In the genomic region with DNA sequence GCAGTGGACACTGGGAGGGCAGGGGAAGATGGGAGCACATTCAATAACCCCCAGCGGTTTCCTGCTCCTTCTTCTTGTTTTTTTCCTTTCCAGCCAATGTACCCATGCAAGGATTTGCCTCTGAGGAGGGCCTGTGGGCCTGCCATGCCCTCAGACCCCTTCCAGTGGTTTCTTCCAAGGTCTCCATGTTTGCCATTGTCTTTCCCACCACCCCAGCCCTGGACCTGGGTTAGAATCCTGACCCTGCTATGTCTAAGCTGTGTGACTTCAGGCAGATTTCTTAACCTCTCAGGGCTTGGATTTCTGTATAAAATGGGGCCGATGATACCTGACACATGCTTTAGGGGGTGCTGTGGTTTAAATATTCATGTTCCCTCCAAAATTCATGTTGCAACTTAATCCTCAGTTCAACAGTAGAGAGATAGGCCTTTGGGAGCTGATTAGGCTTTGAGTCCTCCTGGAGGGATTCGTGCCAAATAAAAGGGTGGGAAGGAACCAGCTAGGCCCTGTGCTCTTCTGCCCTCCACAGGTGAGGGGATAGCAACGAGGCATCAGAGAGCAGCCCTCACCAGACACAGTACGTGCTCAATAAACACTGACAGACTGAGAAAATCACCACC, we compare ENCODE assay signal across 9 cellular contexts. TPM values are rescaled to one million over a fixed set of nuclear protein-coding genes. Genes with fewer than 3 reads are reported as not detected.
DNase-seq lines count a peak whose midpoint lies in the region; ATAC-seq and TF ChIP-seq lines count a peak whose summit lies in the region.
"Had no signal": no experiment of that assay in that cellular context is flagged by ENCODE, and none has a peak within 500 bp of the region (broad histone marks: within the 10 kb centered on the region; RNA-seq: fewer than 3 reads in every experiment).

No MANE protein-coding gene starts in this region.

- H2BK5ac ChIP-seq in mesenchymal stem cell (ENCODE audit: low read depth, low read length, poor library complexity, severe bottlenecking): no peak overlapping the region

- TF ChIP-seq CTCF in LNCAP (IDR thresholded peaks at IDR 0.05) (0 out of 2 replicates have a peak, but pooled peaks have one; percentile 24), astrocyte of the cerebellum (IDR thresholded peaks at IDR 0.05; ENCODE audit: low read depth, low read length, missing control alignments) (peak; percentile 45)

- peaks cover 7% of the 10 kb centered on the region for H3K4me1 ChIP-seq in mesenchymal stem cell (ENCODE audit: control insufficient read depth, insufficient read depth, low read depth, low read length)

- H3K4me3 ChIP-seq in astrocyte of the cerebellum (ENCODE audit: low read depth, low read length) (no peak overlapping the region), mesenchymal stem cell (ENCODE audit: insufficient read depth in 1 of 2, low read depth in 1 of 2, low read length in 2 of 2) (no peak overlapping the region)

- no peak overlapping the region for H3K14ac ChIP-seq in mesenchymal stem cell (ENCODE audit: low read length in 2 of 2)

- no peak for ATAC-seq in GM19463 (IDR thresholded peaks at IDR 0.05; ENCODE audit: unreplicated experiment)
- ATAC-seq in HG02610 (IDR thresholded peaks at IDR 0.05; ENCODE audit: unreplicated experiment): no peak

- DNase-seq in EL (peak; percentile 62), astrocyte of the cerebellum (ENCODE audit: low read depth) (no peak), mesenchymal stem cell (peak; percentile 54), NCI-H146 (lab: John Stamatoyannopoulos, UW) (no peak), hepatic stellate cell (ENCODE audit: low spot score) (no peak)
- DNase-seq: NCI-H1417 had no signal

- in situ Hi-C loops in astrocyte of the cerebellum (cut with HindIII; ENCODE audit: low sequenced_read_pairs): no loop called here

- H2BK15ac ChIP-seq in mesenchymal stem cell (ENCODE audit: low read depth, poor library complexity, severe bottlenecking): no peak overlapping the region

- H3K27ac ChIP-seq in mesenchymal stem cell (ENCODE audit: low read length, poor library complexity, severe bottlenecking): no peak overlapping the region

- H4K91ac ChIP-seq in mesenchymal stem cell (ENCODE audit: low read length): no peak overlapping the region

- no peaks in the 10 kb centered on the region for H3K27me3 ChIP-seq in mesenchymal stem cell (ENCODE audit: control insufficient read depth in 1 of 2, insufficient read depth in 1 of 2, low read length in 2 of 2)

- no peak overlapping the region for H3K9ac ChIP-seq in mesenchymal stem cell (ENCODE audit: low read length)

- no peak overlapping the region for H2AK5ac ChIP-seq in mesenchymal stem cell (ENCODE audit: low read length, severe bottlenecking)

- no peaks in the 10 kb centered on the region for H3K36me3 ChIP-seq in mesenchymal stem cell (ENCODE audit: control insufficient read depth in 1 of 2, insufficient read depth in 2 of 2, low read depth in 1 of 2, low read length in 2 of 2)

- no peak overlapping the region for H3K4me2 ChIP-seq in mesenchymal stem cell (ENCODE audit: low read length, poor library complexity, severe bottlenecking)

- 74% methylated on average over 3 of the region's 5 CpGs for WGBS in mesenchymal stem cell

- no peaks in the 10 kb centered on the region for H3K79me1 ChIP-seq in mesenchymal stem cell (replicated peaks; ENCODE audit: low read length, poor library complexity, severe bottlenecking)

- peak overlapping the region in 1 of 2 experiments; percentile 2 for H3K4ac ChIP-seq in mesenchymal stem cell (ENCODE audit: low read depth in 1 of 2, low read length in 2 of 2)

- no peaks in the 10 kb centered on the region for H3K9me3 ChIP-seq in mesenchymal stem cell (ENCODE audit: control insufficient read depth, low read length)

- peak overlapping the region in 1 of 2 experiments; percentile 29 for H2BK12ac ChIP-seq in mesenchymal stem cell (ENCODE audit: low read length in 2 of 2)

- no peak overlapping the region for H4K8ac ChIP-seq in mesenchymal stem cell (ENCODE audit: low read length)

- H2BK120ac ChIP-seq in mesenchymal stem cell (ENCODE audit: low read depth, low read length): no peak overlapping the region

- peak overlapping the region in 1 of 2 experiments; percentile 59 for H3K18ac ChIP-seq in mesenchymal stem cell (ENCODE audit: low read depth in 1 of 2, low read length in 2 of 2)

- no peak overlapping the region for H3K23ac ChIP-seq in mesenchymal stem cell (ENCODE audit: low read length in 2 of 2)

- no peak overlapping the region for H2AFZ ChIP-seq in mesenchymal stem cell (ENCODE audit: low read depth, low read length)

RNA-seq across cellular contexts. Expression of a gene that starts 46.3 kb away (rescaled TPM):
- 55.8 TPM for polyA plus RNA-seq in mesenchymal stem cell (2013, experiment 1 of 2)
- 47.9 TPM for polyA plus RNA-seq in mesenchymal stem cell (2013, experiment 2 of 2)

Comparison
In these comparisons a context has a peak if more than half of its experiments do, and no peak if none do; other contexts are left out.
1. DNase-seq: peak in EL (single experiment) and mesenchymal stem cell (single experiment); none in astrocyte of the cerebellum (single experiment), NCI-H146 (single experiment) and hepatic stellate cell (single experiment).